14 cellular contexts compared by ENCODE assay signal in genomic region chrX:39614680-39614998, GRCh38.
A peak's percentile ranks its signal among the peaks of the same experiment; 100 is the strongest.
DNase-seq lines count a peak whose midpoint lies in the region; ATAC-seq and TF ChIP-seq lines count a peak whose summit lies in the region.
"Had no signal": no experiment of that assay in that cellular context is flagged by ENCODE, and none has a peak within 500 bp of the region (broad histone marks: within the 10 kb centered on the region; RNA-seq: fewer than 3 reads in every experiment).

No MANE protein-coding gene starts in this region.

- peaks cover 0 to 16% (median 8%) of the 10 kb centered on the region in 11 experiments; a peak in 11 of 22 replicates for H3K27me3 ChIP-seq in BLaER1 treated with 17β-estradiol and CSF1 and Interleukin-3, amounts not matched to agents 10 nM and 100 nM
- peaks cover 0 to 12% of the 10 kb centered on the region in 2 donors for H3K27me3 ChIP-seq in tibial nerve
- H3K27me3 ChIP-seq: gastrocnemius medialis had no signal

- H3K27ac ChIP-seq in BLaER1 treated with 17β-estradiol and CSF1 and Interleukin-3, amounts not matched to agents 10 nM and 100 nM, result no peak overlapping the region
- H3K27ac ChIP-seq in tibial nerve, result no peak overlapping the region
- H3K27ac ChIP-seq: gastrocnemius medialis, WERI-Rb-1 had no signal

- peak; percentile 0 for DNase-seq in Caki2 (ENCODE audit: low read depth)
- DNase-seq in activated CD8-positive, alpha-beta T cell treated with anti-CD3 and anti-CD28 coated beads for 36 hours, result no peak
- DNase-seq in left colon, result no peak
- DNase-seq in tibial nerve (ENCODE audit: low spot score in 2 of 2), result no peak
- no peak for DNase-seq in T1000 (lab: John Stamatoyannopoulos, UW)
- DNase-seq in HCEC 1CT, result no peak
- DNase-seq: activated gamma-delta T cell; gastrocnemius medialis; NK-92 treated with Interleukin-12 subunit alpha and Interleukin-12 subunit beta, amount 100 ng/mL, for 24 hours; substantia nigra; WERI-Rb-1 had no signal

- peaks cover 5% of the 10 kb centered on the region for H3K9me3 Mint-ChIP-seq in activated CD8-positive, alpha-beta T cell treated with anti-CD3 and anti-CD28 coated beads for 36 hours
- H3K9me3 Mint-ChIP-seq: natural killer cell treated with Interleukin-12 subunit alpha and Interleukin-12 subunit beta and Interleukin-15 and Interleukin-18, amount 100 ng/mL, for 72 hours had no signal

- no peaks in the 10 kb centered on the region for H3K36me3 Mint-ChIP-seq in activated CD8-positive, alpha-beta T cell treated with anti-CD3 and anti-CD28 coated beads for 36 hours (ENCODE audit: low read depth)
- H3K36me3 Mint-ChIP-seq: natural killer cell treated with Interleukin-12 subunit alpha and Interleukin-12 subunit beta and Interleukin-15 and Interleukin-18, amount 100 ng/mL, for 72 hours had no signal

- H3K4me1 ChIP-seq in BLaER1 treated with 17β-estradiol and CSF1 and Interleukin-3, amounts not matched to agents 10 nM and 100 nM, result peaks cover 0 to 16% (median 13%) of the 10 kb centered on the region in 10 experiments; a peak in 15 of 20 replicates
- H3K4me1 ChIP-seq in tibial nerve, result peaks cover 0 to 18% (median 0%) of the 10 kb centered on the region in 4 donors

- H3K4me3 ChIP-seq in BLaER1 treated with 17β-estradiol and CSF1 and Interleukin-3, amounts not matched to agents 10 nM and 100 nM, result no peak overlapping the region
- no peak overlapping the region for H3K4me3 ChIP-seq in tibial nerve

- in situ Hi-C loops in Caki2 (cut with HindIII; ENCODE audit: low pct_unique_long_range_greater_than_20kb, low sequenced_read_pairs), result no loop called here

- H3K27ac Mint-ChIP-seq in activated CD8-positive, alpha-beta T cell treated with anti-CD3 and anti-CD28 coated beads for 36 hours, result peak overlapping the region; percentile 95
- H3K27ac Mint-ChIP-seq: natural killer cell treated with Interleukin-12 subunit alpha and Interleukin-12 subunit beta and Interleukin-15 and Interleukin-18, amount 100 ng/mL, for 72 hours had no signal

- peak overlapping the region; percentile 77 for H3K4me3 Mint-ChIP-seq in activated CD8-positive, alpha-beta T cell treated with anti-CD3 and anti-CD28 coated beads for 36 hours

- H3K9me3 ChIP-seq in BLaER1 treated with 17β-estradiol and CSF1 and Interleukin-3, amounts not matched to agents 10 nM and 100 nM (replicated peaks in 1 of 11), result peaks cover 0 to 6% (median 0%) of the 10 kb centered on the region in 11 experiments; a peak in 3 of 22 replicates
- H3K9me3 ChIP-seq in tibial nerve, result no peaks in the 10 kb centered on the region
- H3K9me3 ChIP-seq: gastrocnemius medialis had no signal

- WGBS in tibial nerve, 2 donors, result 40 to 56% methylated on average over 4 of the region's 4 CpGs

- TF ChIP-seq EP300 in tibial nerve (IDR thresholded peaks at IDR 0.05), result no peak

- POLR2A ChIA-PET in activated CD8-positive, alpha-beta T cell treated with anti-CD3 and anti-CD28 coated beads for 36 hours (lab: Charles Lee), result no interaction called here

- H3K4me2 ChIP-seq in BLaER1 treated with 17β-estradiol and CSF1 and Interleukin-3, amounts not matched to agents 10 nM and 100 nM, result peak overlapping the region; percentile 79 to 92 (median 84); a peak in 21 of 22 replicates

- CTCF ChIA-PET in activated CD8-positive, alpha-beta T cell treated with anti-CD3 and anti-CD28 coated beads for 36 hours (lab: Charles Lee), result interaction anchor here (0.7 kb wide), 1 partner anchor 96 kb away, joined by 3 read pairs; no protein-coding TSS in a partner anchor

- H3K4me1 Mint-ChIP-seq in activated CD8-positive, alpha-beta T cell treated with anti-CD3 and anti-CD28 coated beads for 36 hours (ENCODE audit: low read depth), result peaks cover 34% of the 10 kb centered on the region

- no peaks in the 10 kb centered on the region for H3K36me3 ChIP-seq in BLaER1 treated with 17β-estradiol and CSF1 and Interleukin-3, amounts not matched to agents 10 nM and 100 nM
- no peaks in the 10 kb centered on the region for H3K36me3 ChIP-seq in tibial nerve
- H3K36me3 ChIP-seq: gastrocnemius medialis, WERI-Rb-1 had no signal

- no peak for TF ChIP-seq POLR2A in tibial nerve (IDR thresholded peaks at IDR 0.05)

- intact Hi-C loops in activated CD8-positive, alpha-beta T cell treated with anti-CD3 and anti-CD28 coated beads for 36 hours (cut with micrococcal nuclease), result loop anchor here (10.0 kb wide), 1 partner anchor 560 kb away; no protein-coding TSS in a partner anchor
- intact Hi-C loops in left colon (cut with DNase I, micrococcal nuclease), result no loop called here

- H3K9ac ChIP-seq in BLaER1 treated with 17β-estradiol and CSF1 and Interleukin-3, amounts not matched to agents 10 nM and 100 nM, result no peak overlapping the region

- no peaks in the 10 kb centered on the region for H4K20me1 ChIP-seq in BLaER1 treated with 17β-estradiol and CSF1 and Interleukin-3, amounts not matched to agents 10 nM and 100 nM

- H3K27me3 Mint-ChIP-seq in activated CD8-positive, alpha-beta T cell treated with anti-CD3 and anti-CD28 coated beads for 36 hours, result no peaks in the 10 kb centered on the region

- TF ChIP-seq CTCF in activated CD8-positive, alpha-beta T cell treated with anti-CD3 and anti-CD28 coated beads for 36 hours (IDR thresholded peaks at IDR 0.05), result no peak
- TF ChIP-seq CTCF in tibial nerve (IDR thresholded peaks at IDR 0.05), result no peak

- no peak for ATAC-seq in activated CD8-positive, alpha-beta T cell treated with anti-CD3 and anti-CD28 coated beads for 36 hours
- ATAC-seq in left colon, result peak; percentile 6
- no peak for ATAC-seq in GM19452 (IDR thresholded peaks at IDR 0.05; ENCODE audit: unreplicated experiment)
